ENCODE assay signal across 9 cellular contexts in genomic region chr17:79026345-79027273, GRCh38. TPM values are rescaled to one million over a fixed set of nuclear protein-coding genes. Genes with fewer than 3 reads are reported as not detected.
DNase-seq lines count a peak whose midpoint lies in the region; ATAC-seq and TF ChIP-seq lines count a peak whose summit lies in the region.
"Had no signal": no experiment of that assay in that cellular context is flagged by ENCODE, and none has a peak within 500 bp of the region (broad histone marks: within the 10 kb centered on the region; RNA-seq: fewer than 3 reads in every experiment).

No MANE protein-coding gene starts in this region.

- no TSS peak for BruUV-seq in MCF 10A (replicated peaks; lab: Mats Ljungman, UMichigan)

- intact Hi-C loops in MCF 10A (cut with micrococcal nuclease): no loop called here

- no peak overlapping the region for H3K4me3 Mint-ChIP-seq in activated T-cell treated with anti-CD3 and anti-CD28 coated beads, Interleukin-2, amount 50 U/mL, for 24 hours
- no peak overlapping the region for H3K4me3 Mint-ChIP-seq in activated T-cell treated with anti-CD3 and anti-CD28 coated beads, Interleukin-2, amount 50 U/mL, for 4 hours
- H3K4me3 Mint-ChIP-seq in MCF 10A (ENCODE audit: unreplicated experiment): peak overlapping the region; percentile 66

- peak; percentile 25 for DNase-seq in activated T-cell treated with anti-CD3 and anti-CD28 coated beads, Interleukin-2, amount 50 U/mL, for 24 hours
- DNase-seq in activated T-cell treated with anti-CD3 and anti-CD28 coated beads, Interleukin-2, amount 50 U/mL, for 4 hours: no peak
- DNase-seq in MCF 10A (ENCODE audit: unreplicated experiment): peak; percentile 94
- no peak for DNase-seq in left lobe of liver (ENCODE audit: low spot score)
- no peak for DNase-seq in anterior cingulate cortex (lab: John Stamatoyannopoulos, UW)
- DNase-seq in NCI-H2107 (lab: John Stamatoyannopoulos, UW): no peak
- DNase-seq in medulla oblongata (ENCODE audit: extremely low spot score): no peak

- H3K9me3 Mint-ChIP-seq in activated T-cell treated with anti-CD3 and anti-CD28 coated beads, Interleukin-2, amount 50 U/mL, for 24 hours: no peaks in the 10 kb centered on the region
- H3K9me3 Mint-ChIP-seq in activated T-cell treated with anti-CD3 and anti-CD28 coated beads, Interleukin-2, amount 50 U/mL, for 4 hours: no peaks in the 10 kb centered on the region
- H3K9me3 Mint-ChIP-seq in MCF 10A (ENCODE audit: unreplicated experiment): no peaks in the 10 kb centered on the region

- H3K27me3 Mint-ChIP-seq in activated T-cell treated with anti-CD3 and anti-CD28 coated beads, Interleukin-2, amount 50 U/mL, for 24 hours: peaks cover 53% of the 10 kb centered on the region
- H3K27me3 Mint-ChIP-seq in activated T-cell treated with anti-CD3 and anti-CD28 coated beads, Interleukin-2, amount 50 U/mL, for 4 hours (ENCODE audit: low read depth): peaks cover 43% of the 10 kb centered on the region
- H3K27me3 Mint-ChIP-seq in MCF 10A (ENCODE audit: insufficient read depth, unreplicated experiment): no peaks in the 10 kb centered on the region

- H3K36me3 Mint-ChIP-seq in activated T-cell treated with anti-CD3 and anti-CD28 coated beads, Interleukin-2, amount 50 U/mL, for 24 hours (ENCODE audit: low read depth): no peaks in the 10 kb centered on the region
- H3K36me3 Mint-ChIP-seq in activated T-cell treated with anti-CD3 and anti-CD28 coated beads, Interleukin-2, amount 50 U/mL, for 4 hours (ENCODE audit: insufficient read depth): no peaks in the 10 kb centered on the region
- H3K36me3 Mint-ChIP-seq in MCF 10A (ENCODE audit: insufficient read depth, unreplicated experiment): peaks cover 12% of the 10 kb centered on the region

- H3K4me1 Mint-ChIP-seq in activated T-cell treated with anti-CD3 and anti-CD28 coated beads, Interleukin-2, amount 50 U/mL, for 24 hours (ENCODE audit: low read depth): peaks cover 8% of the 10 kb centered on the region
- peaks cover 10% of the 10 kb centered on the region for H3K4me1 Mint-ChIP-seq in activated T-cell treated with anti-CD3 and anti-CD28 coated beads, Interleukin-2, amount 50 U/mL, for 4 hours (ENCODE audit: low read depth)
- peaks cover 43% of the 10 kb centered on the region for H3K4me1 Mint-ChIP-seq in MCF 10A (ENCODE audit: insufficient read depth, unreplicated experiment)

- CTCF ChIA-PET in MCF 10A (lab: Yijun Ruan, JAX): interaction anchor here (0.5 to 2.4 kb wide), 9 partner anchors 10 to 891 kb away, joined by 3 to 9 read pairs (median 3); no protein-coding TSS in a partner anchor

- POLR2A ChIA-PET in MCF 10A (lab: Yijun Ruan, JAX): interaction anchor here (0.5 to 3.8 kb wide), 8 partner anchors 10 to 816 kb away, joined by 3 to 41 read pairs (median 6); partner anchors contain the start of genes CANT1 and ENGASE

- ATAC-seq in activated T-cell treated with anti-CD3 and anti-CD28 coated beads, Interleukin-2, amount 50 U/mL, for 4 hours: no peak
- ATAC-seq in left lobe of liver (peak; percentile 9), GM18870 (IDR thresholded peaks at IDR 0.05; ENCODE audit: unreplicated experiment) (no peak)

- no peak for TF ChIP-seq CTCF in MCF 10A (IDR thresholded peaks at IDR 0.05; ENCODE audit: unreplicated experiment)

- H3K27ac Mint-ChIP-seq in activated T-cell treated with anti-CD3 and anti-CD28 coated beads, Interleukin-2, amount 50 U/mL, for 24 hours: no peak overlapping the region
- peak overlapping the region; percentile 95 for H3K27ac Mint-ChIP-seq in MCF 10A (ENCODE audit: low read depth, unreplicated experiment)

RNA-seq across cellular contexts. Expression of gene C1QTNF1, which starts 2.6 kb away (rescaled TPM):
- under 1 TPM; 0.29 to 0.41 (median 0.38) TPM for total RNA-seq in activated T-cell treated with anti-CD3 and anti-CD28 coated beads, Interleukin-2, amount 50 U/mL, for 4 hours
- total RNA-seq in MCF 10A (2022) (3.0 and 3.3 TPM in 2 replicates), left lobe of liver (15.5 TPM)
- total RNA-seq: T-helper 1 cell treated with Interleukin-12 subunit alpha and Interleukin-12 subunit beta and Interleukin-4 antibody, amounts not matched to agents 30 ng/mL and 1 ng/mL, for 36 hours had no signal

RNA-seq across cellular contexts. Expression of gene CANT1, which starts 17.0 kb away (rescaled TPM):
- total RNA-seq in activated T-cell treated with anti-CD3 and anti-CD28 coated beads, Interleukin-2, amount 50 U/mL, for 4 hours: 10 to 100 TPM; 46.7 to 68.6 (median 55.5) TPM
- total RNA-seq in MCF 10A (2022) (62.5 and 65.1 TPM in 2 replicates), left lobe of liver (20.4 TPM)

RNA-seq across cellular contexts. Expression of gene LGALS3BP, which starts 46.9 kb away (rescaled TPM):
- total RNA-seq in activated T-cell treated with anti-CD3 and anti-CD28 coated beads, Interleukin-2, amount 50 U/mL, for 4 hours: 10 to 100 TPM; 14.5 to 32.1 (median 29.9) TPM
- total RNA-seq in MCF 10A (2022) (56.7 and 58.0 TPM in 2 replicates), left lobe of liver (141 TPM)

RNA-seq across cellular contexts. Expression of gene ENGASE, which starts 48.0 kb away (rescaled TPM):
- 10 to 100 TPM; 26.1 to 34.3 (median 30.5) TPM for total RNA-seq in activated T-cell treated with anti-CD3 and anti-CD28 coated beads, Interleukin-2, amount 50 U/mL, for 4 hours
- total RNA-seq in MCF 10A (2022): 34.5 and 40.3 TPM in 2 replicates
- 47.9 TPM for total RNA-seq in left lobe of liver

Comparison
In these comparisons a context has a peak if more than half of its experiments do, and no peak if none do; other contexts are left out.
1. DNase-seq: peak in activated T-cell treated with anti-CD3 and anti-CD28 coated beads, Interleukin-2, amount 50 U/mL, for 24 hours (single experiment) and MCF 10A (single experiment); none in activated T-cell treated with anti-CD3 and anti-CD28 coated beads, Interleukin-2, amount 50 U/mL, for 4 hours (single experiment), left lobe of liver (single experiment), anterior cingulate cortex (0 of 58), NCI-H2107 (single experiment) and medulla oblongata (single experiment).